In genomic region chr6:20875369-20875963, GRCh38 we compare ENCODE assay signal across 8 cellular contexts.
DNase-seq lines count a peak whose midpoint lies in the region; ATAC-seq, FAIRE-seq and TF ChIP-seq lines count a peak whose summit lies in the region.

No MANE protein-coding gene starts in this region.

- no peaks in the 10 kb centered on the region for H3K27me3 Mint-ChIP-seq in neural crest cell (ENCODE audit: low read depth)

- H3K4me1 ChIP-seq in K562 (replicated peaks in 1 of 2; ENCODE audit: control insufficient read depth in 2 of 2, insufficient read depth in 2 of 2, low read length in 2 of 2): no peaks in the 10 kb centered on the region; a peak in 1 of 5 replicates

- TF ChIP-seq EP300 in K562 (IDR thresholded peaks at IDR 0.05; ENCODE audit: low read length): no peak

- CTCF ChIA-PET in K562 (lab: Yijun Ruan, JAX; ENCODE audit: low intra/inter-chr PET ratio): no interaction called here

- H3K9me1 ChIP-seq in K562 (ENCODE audit: control insufficient read depth, insufficient read depth, low read length): no peaks in the 10 kb centered on the region

- BruUV-seq in K562 (replicated peaks; lab: Mats Ljungman, UMichigan): no TSS peak

- no peak overlapping the region for H3K27ac Mint-ChIP-seq in neural crest cell (ENCODE audit: unreplicated experiment)

- no peak for TF ChIP-seq POLR2A in K562 (conservative IDR thresholded peaks at IDR 0.05)

- no peaks in the 10 kb centered on the region for H3K79me2 ChIP-seq in K562 (ENCODE audit: control insufficient read depth, insufficient read depth, low read length)

- H3K9me3 Mint-ChIP-seq in neural crest cell: no peaks in the 10 kb centered on the region

- H3K4me1 Mint-ChIP-seq in neural crest cell: peaks cover 25% of the 10 kb centered on the region

- in situ Hi-C loops in K562 (cut with MboI): no loop called here

- H3K4me3 Mint-ChIP-seq in neural crest cell: no peak overlapping the region

- no peak overlapping the region for H3K27ac ChIP-seq in K562 (ENCODE audit: extremely low read depth, low read depth, low read length)

- no peaks in the 10 kb centered on the region for H3K36me3 Mint-ChIP-seq in neural crest cell (ENCODE audit: low read depth)

- peak; percentile 33 for DNase-seq in DMS 273 (lab: John Stamatoyannopoulos, UW; ENCODE audit: unreplicated experiment)
- no peak for DNase-seq in DMS 273 treated with DMSO at 0.1 percent for 48 hours (lab: John Stamatoyannopoulos, UW)
- DNase-seq in NCI-H1417 (lab: John Stamatoyannopoulos, UW): peak; percentile 32 to 80 (median 36)
- DNase-seq in K562 (ENCODE audit: extremely low read depth in 1 of 4, low spot score in 3 of 4): peak in 1 of 4 experiments; percentile 10
- DNase-seq in neural crest cell (ENCODE audit: low read depth, low spot score): peak; percentile 8
- no peak for DNase-seq in AG20443 (ENCODE audit: low spot score)

- H3K27me3 ChIP-seq in K562 (ENCODE audit: control insufficient read depth in 2 of 2, insufficient read depth in 2 of 2, low read length in 2 of 2): no peaks in the 10 kb centered on the region

- 79% methylated on average over 1 of the region's 1 CpG for WGBS in K562 (ENCODE audit: insufficient coverage, low coverage, missing lambda C conversion rate)

- H3K4me3 ChIP-seq in K562: no peak overlapping the region

- H3K4me2 ChIP-seq in K562 (ENCODE audit: insufficient read depth, low read length): no peak overlapping the region

- no peak for ATAC-seq in K562
- no peak for ATAC-seq in HG03159 (IDR thresholded peaks at IDR 0.05; ENCODE audit: unreplicated experiment)
- no peak for ATAC-seq in GM21529 (IDR thresholded peaks at IDR 0.05; ENCODE audit: unreplicated experiment)

- TF ChIP-seq RAD21 in K562 (CRISPR knock-in tag; conservative IDR thresholded peaks at IDR 0.05 in 1 of 2, IDR thresholded peaks at IDR 0.05 in 1 of 2): peak in 1 of 2 experiments; percentile 41; a peak in 2 of 4 replicates

- intact Hi-C loops in K562 (cut with micrococcal nuclease): loop anchor here (10.0 kb wide), 1 partner anchor 719 kb away; the partner anchor contains the start of gene SOX4

- POLR2A ChIA-PET in K562 (lab: Yijun Ruan, JAX): interaction anchor here (1.1 kb wide), 1 partner anchor 12 kb away, joined by 3 read pairs; no protein-coding TSS in a partner anchor

- H3K9ac ChIP-seq in K562 (ENCODE audit: insufficient read depth in 1 of 2, low read depth in 2 of 2, low read length in 2 of 2): no peak overlapping the region

- no peaks in the 10 kb centered on the region for H3K9me3 ChIP-seq in K562 (replicated peaks; ENCODE audit: control insufficient read depth, insufficient read depth, low read depth, low read length)

- H2AFZ ChIP-seq in K562 (ENCODE audit: low read depth, low read length): no peak overlapping the region

- peak in 2 of 3 experiments; percentile 8 to 40; a peak in 2 of 6 replicates for TF ChIP-seq CTCF in K562 (IDR thresholded peaks at IDR 0.05 in 2 of 3, conservative IDR thresholded peaks at IDR 0.05 in 1 of 3; ENCODE audit: insufficient read depth in 2 of 3, low read depth in 1 of 3, low read length in 3 of 3)
- TF ChIP-seq CTCF in neural crest cell (conservative IDR thresholded peaks at IDR 0.05): peak; percentile 58

- H4K20me1 ChIP-seq in K562 (replicated peaks; ENCODE audit: control insufficient read depth, insufficient read depth, low read length): no peaks in the 10 kb centered on the region

- H3K36me3 ChIP-seq in K562 (ENCODE audit: control insufficient read depth, insufficient read depth, low read length): no peaks in the 10 kb centered on the region

- no peak for FAIRE-seq in K562 (lab: Jason Lieb, UNC)

TF ChIP-seq in K562, 482 proteins besides CTCF, POLR2A, EP300 and RAD21:
- TF ChIP-seq, protein P1, sequence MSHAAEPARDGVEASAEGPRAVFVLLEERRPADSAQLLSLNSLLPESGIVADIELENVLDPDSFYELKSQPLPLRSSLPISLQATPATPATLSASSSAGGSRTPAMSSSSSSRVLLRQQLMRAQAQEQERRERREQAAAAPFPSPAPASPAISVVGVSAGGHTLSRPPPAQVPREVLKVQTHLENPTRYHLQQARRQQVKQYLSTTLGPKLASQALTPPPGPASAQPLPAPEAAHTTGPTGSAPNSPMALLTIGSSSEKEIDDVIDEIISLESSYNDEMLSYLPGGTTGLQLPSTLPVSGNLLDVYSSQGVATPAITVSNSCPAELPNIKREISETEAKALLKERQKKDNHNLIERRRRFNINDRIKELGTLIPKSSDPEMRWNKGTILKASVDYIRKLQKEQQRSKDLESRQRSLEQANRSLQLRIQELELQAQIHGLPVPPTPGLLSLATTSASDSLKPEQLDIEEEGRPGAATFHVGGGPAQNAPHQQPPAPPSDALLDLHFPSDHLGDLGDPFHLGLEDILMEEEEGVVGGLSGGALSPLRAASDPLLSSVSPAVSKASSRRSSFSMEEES (CRISPR knock-in tag; IDR thresholded peaks at IDR 0.05): no peak
- TF ChIP-seq ATF1 (CRISPR knock-in tag; IDR thresholded peaks at IDR 0.05) (no peak), ATF1 (tag; IDR thresholded peaks at IDR 0.05) (no peak), ZNF347 (CRISPR knock-in tag; IDR thresholded peaks at IDR 0.05; ENCODE audit: low read depth) (no peak), ZFX (CRISPR knock-in tag; IDR thresholded peaks at IDR 0.05) (no peak), SREBF2 (CRISPR knock-in tag; IDR thresholded peaks at IDR 0.05) (no peak), KLF6 (CRISPR knock-in tag; IDR thresholded peaks at IDR 0.05; ENCODE audit: borderline replicate concordance) (no peak), TRIM28 (IDR thresholded peaks at IDR 0.05) (no peak), ARID2 (IDR thresholded peaks at IDR 0.05) (no peak), DNMT1 (IDR thresholded peaks at IDR 0.05) (no peak)
- TF ChIP-seq, protein P2, sequence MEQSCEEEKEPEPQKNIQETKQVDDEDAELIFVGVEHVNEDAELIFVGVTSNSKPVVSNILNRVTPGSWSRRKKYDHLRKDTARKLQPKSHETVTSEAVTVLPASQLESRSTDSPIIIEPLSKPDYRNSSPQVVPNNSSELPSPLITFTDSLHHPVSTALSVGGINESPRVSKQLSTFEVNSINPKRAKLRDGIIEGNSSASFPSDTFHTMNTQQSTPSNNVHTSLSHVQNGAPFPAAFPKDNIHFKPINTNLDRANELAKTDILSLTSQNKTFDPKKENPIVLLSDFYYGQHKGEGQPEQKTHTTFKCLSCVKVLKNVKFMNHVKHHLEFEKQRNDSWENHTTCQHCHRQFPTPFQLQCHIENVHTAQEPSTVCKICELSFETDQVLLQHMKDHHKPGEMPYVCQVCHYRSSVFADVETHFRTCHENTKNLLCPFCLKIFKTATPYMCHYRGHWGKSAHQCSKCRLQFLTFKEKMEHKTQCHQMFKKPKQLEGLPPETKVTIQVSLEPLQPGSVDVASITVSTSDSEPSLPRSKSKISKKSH (CRISPR knock-in tag; IDR thresholded peaks at IDR 0.05): no peak

Comparison
In these comparisons a context has a peak if more than half of its experiments do, and no peak if none do; other contexts are left out.
1. DNase-seq: peak in DMS 273 (single experiment), NCI-H1417 (3 of 3) and neural crest cell (single experiment); none in DMS 273 treated with DMSO at 0.1 percent for 48 hours (single experiment) and AG20443 (single experiment).